Comparison of ENCODE assay signal across 11 cellular contexts in the genomic region with DNA sequence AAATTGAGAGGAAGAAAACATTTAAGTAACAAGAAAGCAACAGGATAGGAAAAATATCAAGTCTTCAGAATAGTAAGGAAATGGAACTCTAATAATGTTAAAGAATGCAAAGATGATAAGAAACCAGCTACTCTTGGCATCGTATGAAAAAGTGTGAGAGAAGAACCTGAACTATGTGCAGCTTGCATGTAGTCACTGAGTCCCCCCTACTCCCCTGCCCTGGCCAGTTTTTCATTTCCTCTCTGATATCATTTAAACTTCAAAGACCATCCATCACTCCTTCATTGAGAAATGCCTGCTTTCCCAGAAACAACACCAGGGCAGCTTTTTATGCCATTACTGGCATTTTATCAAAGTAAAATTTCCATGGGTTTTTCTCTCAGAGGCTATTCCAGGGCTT. TPM values are rescaled to one million over a fixed set of nuclear protein-coding genes. Genes with fewer than 3 reads are reported as not detected.
A peak's percentile ranks its signal among the peaks of the same experiment; 100 is the strongest.
DNase-seq lines count a peak whose midpoint lies in the region; ATAC-seq and TF ChIP-seq lines count a peak whose summit lies in the region.
"Had no signal": no experiment of that assay in that cellular context is flagged by ENCODE, and none has a peak within 500 bp of the region (broad histone marks: within the 10 kb centered on the region; RNA-seq: fewer than 3 reads in every experiment).

No MANE protein-coding gene starts in this region.

- H3K9ac ChIP-seq in adipocyte (ENCODE audit: low read length): peak overlapping the region; percentile 62

- H3K79me2 ChIP-seq in ACC112 (ENCODE audit: control insufficient read depth, insufficient read depth, low read length, unreplicated experiment): no peaks in the 10 kb centered on the region

- H3K27me3 Mint-ChIP-seq in CD14-positive monocyte (ENCODE audit: low read depth in 3 of 3): peaks cover 0 to 1% (median 0%) of the 10 kb centered on the region in 3 donors
- peaks cover 6 to 21% of the 10 kb centered on the region in 2 donors for H3K27me3 Mint-ChIP-seq in effector memory CD8-positive, alpha-beta T cell

- peak overlapping the region; percentile 40 for H2AFZ ChIP-seq in ACC112 (ENCODE audit: low read length, unreplicated experiment)

- no peaks in the 10 kb centered on the region for H3K36me3 ChIP-seq in ACC112 (ENCODE audit: insufficient read depth, low read length)
- no peaks in the 10 kb centered on the region for H3K36me3 ChIP-seq in adipocyte (ENCODE audit: control insufficient read depth, insufficient read depth, low read length, severe bottlenecking)
- H3K36me3 ChIP-seq in mesodermal cell (ENCODE audit: control insufficient read depth, insufficient read depth, low read length): no peaks in the 10 kb centered on the region

- H3K4me3 ChIP-seq in ACC112 (ENCODE audit: low read depth, low read length): peak overlapping the region; percentile 55
- H3K4me3 ChIP-seq in adipocyte (ENCODE audit: low read length): peak overlapping the region; percentile 66
- no peak overlapping the region for H3K4me3 ChIP-seq in mesodermal cell (ENCODE audit: extremely low read depth, insufficient read depth, low read length, poor library complexity, severe bottlenecking)
- H3K4me3 ChIP-seq: body of pancreas had no signal

- intact Hi-C loops in CD14-positive monocyte (cut with micrococcal nuclease): no loop called here

- peaks cover 13% of the 10 kb centered on the region for H3K4me1 Mint-ChIP-seq in CD14-positive monocyte
- peaks cover 4 to 7% of the 10 kb centered on the region in 2 donors for H3K4me1 Mint-ChIP-seq in effector memory CD8-positive, alpha-beta T cell (ENCODE audit: low read depth in 2 of 2)

- H3K9me3 ChIP-seq in adipocyte (ENCODE audit: control insufficient read depth, low read length): no peaks in the 10 kb centered on the region
- H3K9me3 ChIP-seq in mesodermal cell (ENCODE audit: control insufficient read depth, low read length): no peaks in the 10 kb centered on the region
- H3K9me3 ChIP-seq: body of pancreas had no signal

- H3K27ac ChIP-seq in ACC112 (ENCODE audit: low read depth, low read length): peak overlapping the region; percentile 95
- H3K27ac ChIP-seq in mesodermal cell (ENCODE audit: low read depth, low read length, severe bottlenecking): peak overlapping the region; percentile 68

- H3K27me3 ChIP-seq in ACC112 (ENCODE audit: insufficient read depth, low read length) (no peaks in the 10 kb centered on the region), adipocyte (replicated peaks; ENCODE audit: control insufficient read depth, insufficient read depth, low read length) (no peaks in the 10 kb centered on the region)
- H3K27me3 ChIP-seq: body of pancreas had no signal

- DNase-seq in HS-27A (ENCODE audit: low read depth): peak; percentile 65
- DNase-seq in adipocyte (ENCODE audit: low read depth): peak; percentile 49
- DNase-seq in globus pallidus (ENCODE audit: low spot score): no peak
- DNase-seq in CD14-positive monocyte (ENCODE audit: low spot score): no peak
- no peak for DNase-seq in effector memory CD8-positive, alpha-beta T cell
- DNase-seq: hippocampal formation, NCI-H2081 treated with DMSO at 0.1 percent for 48 hours had no signal

- H3K27ac Mint-ChIP-seq in CD14-positive monocyte: no peak overlapping the region
- no peak overlapping the region for H3K27ac Mint-ChIP-seq in effector memory CD8-positive, alpha-beta T cell

- H3K4me1 ChIP-seq in ACC112 (ENCODE audit: control insufficient read depth, insufficient read depth, low read length, unreplicated experiment) (peaks cover 33% of the 10 kb centered on the region), adipocyte (ENCODE audit: control insufficient read depth, insufficient read depth, low read length) (peaks cover 37% of the 10 kb centered on the region), mesodermal cell (ENCODE audit: control insufficient read depth, insufficient read depth, low read length, poor library complexity, severe bottlenecking) (peaks cover 20% of the 10 kb centered on the region)
- H3K4me1 ChIP-seq: body of pancreas had no signal

- no peaks in the 10 kb centered on the region for H3K36me3 Mint-ChIP-seq in CD14-positive monocyte
- peaks cover 3% of the 10 kb centered on the region for H3K36me3 Mint-ChIP-seq in effector memory CD8-positive, alpha-beta T cell (ENCODE audit: insufficient read depth)

- 83 to 100% methylated on average over 1 of the region's 1 CpG for WGBS in mesodermal cell (ENCODE audit: insufficient coverage in 2 of 2), 2 experiments

- peaks cover 0 to 16% (median 5%) of the 10 kb centered on the region in 7 donors for H3K9me3 Mint-ChIP-seq in CD14-positive monocyte
- peaks cover 0 to 1% of the 10 kb centered on the region in 2 donors for H3K9me3 Mint-ChIP-seq in effector memory CD8-positive, alpha-beta T cell

- ATAC-seq in HG03457 (IDR thresholded peaks at IDR 0.05; ENCODE audit: unreplicated experiment): no peak
- ATAC-seq in effector memory CD8-positive, alpha-beta T cell (replicated peaks): no peak

- no peak for TF ChIP-seq CTCF in CD14-positive monocyte (IDR thresholded peaks at IDR 0.05)

- H3K4me3 Mint-ChIP-seq in CD14-positive monocyte: no peak overlapping the region
- no peak overlapping the region for H3K4me3 Mint-ChIP-seq in effector memory CD8-positive, alpha-beta T cell

RNA-seq across cellular contexts. Expression of gene INPP4B, which starts 28.1 kb away (rescaled TPM):
- polyA plus RNA-seq in mesodermal cell (2013, experiment 1 of 2): 5.5 TPM
- 3.7 TPM for polyA plus RNA-seq in mesodermal cell (2013, experiment 2 of 2)
- polyA plus RNA-seq in CD14-positive monocyte: under 1 TPM; 0.22 to 0.38 TPM

Comparison
In these comparisons a context has a peak if more than half of its experiments do, and no peak if none do; other contexts are left out.
1. DNase-seq: peak in HS-27A (single experiment) and adipocyte (single experiment); none in globus pallidus (single experiment), CD14-positive monocyte (single experiment) and effector memory CD8-positive, alpha-beta T cell (0 of 3).